In the genomic region with DNA sequence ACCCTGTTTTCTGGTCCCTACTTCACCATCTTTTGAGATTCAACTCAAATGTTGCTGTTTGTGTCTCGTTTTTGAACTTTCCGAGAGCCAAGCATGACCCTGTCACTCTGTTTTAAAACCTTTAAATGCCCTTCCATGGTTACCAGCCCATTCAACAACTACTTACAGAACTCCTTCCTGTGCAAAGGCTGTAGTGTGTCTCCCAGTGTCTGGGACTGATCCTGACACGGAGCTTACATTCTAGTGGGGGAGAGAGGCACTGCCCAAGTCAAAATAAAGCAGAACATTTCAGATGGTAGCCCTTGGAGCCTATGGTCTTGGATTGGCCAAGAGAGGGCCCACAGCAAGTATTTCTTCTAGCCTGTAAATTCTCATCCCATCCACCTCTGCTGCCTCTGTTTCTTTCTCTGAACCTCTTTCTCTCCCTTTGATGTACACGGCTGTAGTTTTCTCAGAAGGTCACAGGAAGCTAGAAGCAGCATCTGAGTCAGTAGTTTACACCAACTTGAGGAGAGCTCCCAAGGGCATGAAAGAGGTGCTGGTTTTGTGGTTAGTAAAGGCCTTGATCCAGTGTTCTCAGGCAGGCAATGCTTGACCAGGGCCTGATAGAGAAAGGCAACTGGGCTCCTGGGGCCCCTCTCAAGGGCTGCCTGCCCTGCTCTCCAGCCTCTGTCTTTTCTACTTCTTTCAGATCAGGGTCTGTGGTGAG, we compare ENCODE assay signal across 1 cellular context.
TF ChIP-seq lines count a peak whose summit lies in the region.

No MANE protein-coding gene starts in this region.

TF ChIP-seq in GM12878, 131 proteins besides CTCF, POLR2A, EP300 and RAD21 (continued from another document):
- TF ChIP-seq ZNF24 (IDR thresholded peaks at IDR 0.05): no peak
- TF ChIP-seq, protein P1, sequence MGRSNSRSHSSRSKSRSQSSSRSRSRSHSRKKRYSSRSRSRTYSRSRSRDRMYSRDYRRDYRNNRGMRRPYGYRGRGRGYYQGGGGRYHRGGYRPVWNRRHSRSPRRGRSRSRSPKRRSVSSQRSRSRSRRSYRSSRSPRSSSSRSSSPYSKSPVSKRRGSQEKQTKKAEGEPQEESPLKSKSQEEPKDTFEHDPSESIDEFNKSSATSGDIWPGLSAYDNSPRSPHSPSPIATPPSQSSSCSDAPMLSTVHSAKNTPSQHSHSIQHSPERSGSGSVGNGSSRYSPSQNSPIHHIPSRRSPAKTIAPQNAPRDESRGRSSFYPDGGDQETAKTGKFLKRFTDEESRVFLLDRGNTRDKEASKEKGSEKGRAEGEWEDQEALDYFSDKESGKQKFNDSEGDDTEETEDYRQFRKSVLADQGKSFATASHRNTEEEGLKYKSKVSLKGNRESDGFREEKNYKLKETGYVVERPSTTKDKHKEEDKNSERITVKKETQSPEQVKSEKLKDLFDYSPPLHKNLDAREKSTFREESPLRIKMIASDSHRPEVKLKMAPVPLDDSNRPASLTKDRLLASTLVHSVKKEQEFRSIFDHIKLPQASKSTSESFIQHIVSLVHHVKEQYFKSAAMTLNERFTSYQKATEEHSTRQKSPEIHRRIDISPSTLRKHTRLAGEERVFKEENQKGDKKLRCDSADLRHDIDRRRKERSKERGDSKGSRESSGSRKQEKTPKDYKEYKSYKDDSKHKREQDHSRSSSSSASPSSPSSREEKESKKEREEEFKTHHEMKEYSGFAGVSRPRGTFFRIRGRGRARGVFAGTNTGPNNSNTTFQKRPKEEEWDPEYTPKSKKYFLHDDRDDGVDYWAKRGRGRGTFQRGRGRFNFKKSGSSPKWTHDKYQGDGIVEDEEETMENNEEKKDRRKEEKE (IDR thresholded peaks at IDR 0.05): no peak
- TF ChIP-seq RUNX3 (IDR thresholded peaks at IDR 0.05; ENCODE audit: low read length): peak; percentile 89
- TF ChIP-seq EGR1 (IDR thresholded peaks at IDR 0.05; ENCODE audit: borderline replicate concordance in 1 of 2, low read depth in 2 of 2, low read length in 2 of 2): no peak
- TF ChIP-seq NFIC (IDR thresholded peaks at IDR 0.05; ENCODE audit: low read depth, low read length): peak; percentile 42; the same call in 1 of the 2 replicates
- TF ChIP-seq KLF5 (IDR thresholded peaks at IDR 0.05; ENCODE audit: partially characterized antibody): no peak
- peak; percentile 22; the same call in 1 of the 2 replicates for TF ChIP-seq IKZF1 (conservative IDR thresholded peaks at IDR 0.05)
- TF ChIP-seq IKZF2 (IDR thresholded peaks at IDR 0.05): peak; percentile 19 to 24; a peak in 1 of 4 replicates
- TF ChIP-seq ZZZ3 (IDR thresholded peaks at IDR 0.05; ENCODE audit: control insufficient read depth, insufficient read length, low read depth): no peak
- no peak for TF ChIP-seq SREBF1 (IDR thresholded peaks at IDR 0.05; ENCODE audit: low read length)
- no peak for TF ChIP-seq EZH2 (IDR thresholded peaks at IDR 0.05; ENCODE audit: borderline replicate concordance, control insufficient read depth, low read depth, low read length)
- TF ChIP-seq MEF2B (IDR thresholded peaks at IDR 0.05; ENCODE audit: partially characterized antibody, poor library complexity, severe bottlenecking): peak; percentile 36
- TF ChIP-seq RFX5 (IDR thresholded peaks at IDR 0.05; ENCODE audit: low read depth, low read length): no peak
